9 cellular contexts compared by ENCODE assay signal in genomic region chr1:99429754-99430153, GRCh38.
"Had no signal": no experiment of that assay in that cellular context is flagged by ENCODE, and none has a peak within 500 bp of the region (broad histone marks: within the 10 kb centered on the region; RNA-seq: fewer than 3 reads in every experiment).

No MANE protein-coding gene starts in this region.

- H3K9me3 ChIP-seq: HAP-1 had no signal

- H3K9ac ChIP-seq: GM23248 had no signal

- H3K4me3 ChIP-seq: GM23248, GM23338, HAP-1 had no signal

- H3K4me1 ChIP-seq: HAP-1 had no signal

- H2AFZ ChIP-seq: GM23248, GM23338 had no signal

- H3K4me2 ChIP-seq: GM23338 had no signal

- H3K27ac ChIP-seq: GM23248 had no signal

- H3K36me3 ChIP-seq: HAP-1 had no signal

- DNase-seq: GM23248, GOT3, H7, H9, HCEC 1CT, HFFc6 had no signal

- ATAC-seq: GM23338, HCT116 had no signal
